ENCODE assay signal across 8 cellular contexts in genomic region chr17:40358323-40359038, GRCh38. TPM values are rescaled to one million over a fixed set of nuclear protein-coding genes. Genes with fewer than 3 reads are reported as not detected.
DNase-seq lines count a peak whose midpoint lies in the region; ATAC-seq and TF ChIP-seq lines count a peak whose summit lies in the region.

No MANE protein-coding gene starts in this region.

- DNase-seq in AG09319 (ENCODE audit: extremely low read depth, low read depth) (peak; percentile 59), GOT3 (lab: John Stamatoyannopoulos, UW) (peak; percentile 53), NCI-H345 (lab: John Stamatoyannopoulos, UW) (peak; percentile 82), activated B cell treated with CpG ODN at 0.5 μM for 24 hours (peak; percentile 82), T47D (ENCODE audit: low read depth in 1 of 2, low spot score in 1 of 2) (peak; percentile 91 to 98), iPS-NIHi7 (ENCODE audit: extremely low spot score) (peak; percentile 91)
- peak; percentile 79 to 95 (median 87) for DNase-seq in stimulated activated CD4-positive, alpha-beta T cell treated with anti-CD3 and anti-CD28 coated beads, Interleukin-12 subunit alpha, Interleukin-12 subunit beta, amount 100 ng/mL, for 48 hours (ENCODE audit: low read depth in 2 of 3, low spot score in 1 of 3)

- peaks cover 24% of the 10 kb centered on the region for H3K36me3 Mint-ChIP-seq in activated B cell treated with CpG ODN at 0.5 μM for 24 hours (ENCODE audit: low read depth)

- CTCF ChIA-PET in activated B cell treated with CpG ODN at 0.5 μM for 24 hours (lab: Charles Lee): interaction anchor here (0.6 to 17.0 kb wide), 14 partner anchors 13 to 257 kb away, joined by 3 to 466 read pairs (median 4); partner anchors contain the start of gene RARA

- peaks cover 14% of the 10 kb centered on the region for H3K27me3 Mint-ChIP-seq in activated B cell treated with CpG ODN at 0.5 μM for 24 hours

- intact Hi-C loops in activated B cell treated with CpG ODN at 0.5 μM for 24 hours (cut with micrococcal nuclease): loop anchor here (1.0 to 5.0 kb wide), 11 partner anchors 39 to 1309 kb away; partner anchors contain the start of gene IGFBP4

- POLR2A ChIA-PET in activated B cell treated with CpG ODN at 0.5 μM for 24 hours (lab: Charles Lee): interaction anchor here (0.7 to 1.9 kb wide), 6 partner anchors 14 to 1560 kb away, joined by 3 to 7 read pairs (median 4); no protein-coding TSS in a partner anchor

- peak; percentile 91 for TF ChIP-seq CTCF in AG09319 (IDR thresholded peaks at IDR 0.05; ENCODE audit: low read depth, low read length)
- TF ChIP-seq CTCF in activated B cell treated with CpG ODN at 0.5 μM for 24 hours (IDR thresholded peaks at IDR 0.05): peak; percentile 97

- H3K4me3 Mint-ChIP-seq in activated B cell treated with CpG ODN at 0.5 μM for 24 hours: peak overlapping the region; percentile 50

- peaks cover 23% of the 10 kb centered on the region for H3K4me1 Mint-ChIP-seq in activated B cell treated with CpG ODN at 0.5 μM for 24 hours

- H3K9me3 Mint-ChIP-seq in activated B cell treated with CpG ODN at 0.5 μM for 24 hours: no peaks in the 10 kb centered on the region

- peak overlapping the region; percentile 24 for H3K27ac Mint-ChIP-seq in activated B cell treated with CpG ODN at 0.5 μM for 24 hours

- in situ Hi-C loops in T47D (cut with HindIII; ENCODE audit: low pct_unique_long_range_greater_than_20kb, low sequenced_read_pairs): no loop called here

- ATAC-seq in activated B cell treated with CpG ODN at 0.5 μM for 24 hours (ENCODE audit: low read depth) (peak; percentile 68), HG03159 (IDR thresholded peaks at IDR 0.05; ENCODE audit: unreplicated experiment) (no peak)

RNA-seq across cellular contexts. Expression of gene GJD3, which starts 6.1 kb away (rescaled TPM):
- not detected in 2 replicates for total RNA-seq in activated B cell treated with CpG ODN at 0.5 μM for 24 hours

RNA-seq across cellular contexts. Expression of gene RARA, which starts 49.5 kb away (rescaled TPM):
- total RNA-seq in activated B cell treated with CpG ODN at 0.5 μM for 24 hours: 71.2 and 72.5 TPM in 2 replicates

RNA-seq across cellular contexts. Expression of gene TOP2A, which starts 59.2 kb away (rescaled TPM):
- total RNA-seq in activated B cell treated with CpG ODN at 0.5 μM for 24 hours: 5.3 and 6.6 TPM in 2 replicates
